ENCODE assay signal across 21 cellular contexts in the genomic region with DNA sequence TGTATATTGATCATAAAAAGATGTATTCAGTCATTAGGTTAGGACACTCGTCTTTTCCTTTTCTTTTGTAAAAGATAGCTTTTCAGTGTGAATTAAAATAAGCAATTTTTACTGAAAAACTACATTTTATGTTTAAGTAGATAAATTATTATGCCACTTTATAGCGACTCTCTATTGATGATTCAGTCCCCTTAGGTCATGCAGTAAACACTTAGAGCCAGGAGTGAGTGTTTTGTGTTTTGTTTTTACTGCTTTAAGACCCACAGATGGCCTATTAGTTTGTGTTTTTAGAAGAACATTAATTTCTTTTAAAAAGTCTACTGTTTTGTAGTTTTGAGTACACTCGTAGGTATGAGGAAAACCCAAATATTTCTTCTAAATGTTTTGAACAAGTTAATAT.
DNase-seq lines count a peak whose midpoint lies in the region; ATAC-seq and TF ChIP-seq lines count a peak whose summit lies in the region.
"Had no signal": no experiment of that assay in that cellular context is flagged by ENCODE, and none has a peak within 500 bp of the region (broad histone marks: within the 10 kb centered on the region; RNA-seq: fewer than 3 reads in every experiment).

No MANE protein-coding gene starts in this region.

- H3K9me3 Mint-ChIP-seq in H9, result peaks cover 7 to 10% of the 10 kb centered on the region in 2 experiments

- H3K23me2 ChIP-seq in H9 (ENCODE audit: insufficient read length, low read depth, low read length, poor library complexity, severe bottlenecking), result no peaks in the 10 kb centered on the region

- no peak overlapping the region for H3K4ac ChIP-seq in H9 (ENCODE audit: low read depth, low read length)

- no peak overlapping the region for H4K8ac ChIP-seq in H9 (replicated peaks; ENCODE audit: insufficient read length, low read depth, low read length)

- no peaks in the 10 kb centered on the region for H4K20me1 ChIP-seq in H9 (ENCODE audit: control insufficient read depth, insufficient read depth, insufficient read length)
- H4K20me1 ChIP-seq in smooth muscle cell (ENCODE audit: low read depth), result peaks cover 32% of the 10 kb centered on the region

- H2BK20ac ChIP-seq in H9 (ENCODE audit: low read depth, low read length, poor library complexity, severe bottlenecking), result no peak overlapping the region

- H4K5ac ChIP-seq in H9 (ENCODE audit: insufficient read length, low read depth, low read length), result no peak overlapping the region

- DNase-seq in H9 (no peak), smooth muscle cell (lab: John Stamatoyannopoulos, UW; ENCODE audit: unreplicated experiment) (no peak), DMS153 (lab: John Stamatoyannopoulos, UW) (no peak), NCI-H1930 (lab: John Stamatoyannopoulos, UW) (no peak)
- DNase-seq in stimulated activated CD4-positive, alpha-beta T cell treated with anti-CD3 and anti-CD28 coated beads, Interleukin-4, amount 100 ng/mL, for 4 hours, result no peak
- DNase-seq: activated CD4-positive, CD25-positive, alpha-beta regulatory T cell; activated CD8-positive, alpha-beta memory T cell treated with anti-CD3 and anti-CD28 coated beads for 24 hours; activated naive CD8-positive, alpha-beta T cell treated with anti-CD3 and anti-CD28 coated beads for 36 hours; heart left ventricle; NCI-H1436 treated with DMSO at 0.1 percent for 48 hours; NCI-H2171 treated with DMSO at 0.1 percent for 48 hours; NCI-H774; SIG-M5; stimulated activated naive CD8-positive, alpha-beta T cell treated with anti-CD3 and anti-CD28 coated beads, Interleukin-15, Interleukin-2, amounts not matched to agents 100 U/mL and 50 U/mL, for 24 hours; T-helper 2 cell; upper lobe of right lung had no signal

- H2BK5ac ChIP-seq in H9 (ENCODE audit: insufficient read length, low read length), result no peak overlapping the region

- H3K9me3 ChIP-seq in H9 (ENCODE audit: control insufficient read depth, low read depth, low read length) (no peaks in the 10 kb centered on the region), iPS-18a (ENCODE audit: control insufficient read depth, low read depth, low read length) (no peaks in the 10 kb centered on the region), smooth muscle cell (replicated peaks; ENCODE audit: low read depth) (no peaks in the 10 kb centered on the region)
- H3K9me3 ChIP-seq: heart left ventricle, upper lobe of right lung had no signal

- no peak overlapping the region for H2BK12ac ChIP-seq in H9 (ENCODE audit: insufficient read length, low read depth, low read length)

- H3K4me3 ChIP-seq in iPS-18a (ENCODE audit: low read length) (peak overlapping the region; percentile 11), smooth muscle cell (no peak overlapping the region)
- H3K4me3 ChIP-seq: heart left ventricle, upper lobe of right lung had no signal

- H3K4me1 Mint-ChIP-seq in H9, result peaks cover 47 to 54% of the 10 kb centered on the region in 2 experiments
- H3K4me1 Mint-ChIP-seq: activated naive CD8-positive, alpha-beta T cell treated with anti-CD3 and anti-CD28 coated beads for 36 hours; memory B cell had no signal

- no peak overlapping the region for H2BK120ac ChIP-seq in H9 (ENCODE audit: low read depth, low read length, poor library complexity, severe bottlenecking)

- no CpG with 5 or more reads among the region's 3 CpGs for WGBS in H9 (ENCODE audit: extremely low coverage, insufficient read length, low lambda C conversion rate)
- 56% methylated on average over 3 of the region's 3 CpGs for WGBS in smooth muscle cell (ENCODE audit: low lambda C conversion rate)

- H3K56ac ChIP-seq in H9 (ENCODE audit: insufficient read length, low read depth, low read length), result no peak overlapping the region

- TF ChIP-seq CTCF in H9 (conservative IDR thresholded peaks at IDR 0.05), result no peak
- TF ChIP-seq CTCF in smooth muscle cell (IDR thresholded peaks at IDR 0.05; ENCODE audit: borderline replicate concordance, insufficient read depth, poor library complexity, severe bottlenecking), result no peak

- H3K4me2 ChIP-seq in H9 (ENCODE audit: insufficient read depth, insufficient read length, low read length) (no peak overlapping the region), smooth muscle cell (peak overlapping the region; percentile 8)

- H3K27ac ChIP-seq in H9 (ENCODE audit: insufficient read length, low read depth, low read length) (no peak overlapping the region), iPS-18a (ENCODE audit: low read length) (peak overlapping the region; percentile 13), smooth muscle cell (ENCODE audit: low read depth) (peak overlapping the region; percentile 69)
- H3K27ac ChIP-seq: upper lobe of right lung had no signal

- ATAC-seq in SK-N-SH treated with all-trans-retinoic acid at 6 μM for 48 hours (peak; percentile 40; the same call in 1 of the 3 replicates), GM19351 (IDR thresholded peaks at IDR 0.05; ENCODE audit: unreplicated experiment) (no peak)
- ATAC-seq: HCT116; heart left ventricle; stimulated activated naive CD8-positive, alpha-beta T cell treated with anti-CD3 and anti-CD28 coated beads, Interleukin-15, Interleukin-2, amounts not matched to agents 100 U/mL and 50 U/mL, for 24 hours; upper lobe of right lung had no signal

- H3K9ac ChIP-seq in H9 (ENCODE audit: extremely low read depth, insufficient read length, low read length) (no peak overlapping the region), iPS-18a (ENCODE audit: low read length) (peak overlapping the region; percentile 55), smooth muscle cell (ENCODE audit: low read depth) (peak overlapping the region; percentile 23)

- H3K18ac ChIP-seq in H9 (ENCODE audit: insufficient read length, low read depth, low read length), result no peak overlapping the region

- no peak overlapping the region for H3K23ac ChIP-seq in H9 (ENCODE audit: insufficient read length, low read depth, low read length)

- no peak overlapping the region for H3T11ph ChIP-seq in H9 (ENCODE audit: low read length)

- H2AK5ac ChIP-seq in H9 (ENCODE audit: insufficient read length, low read length), result no peak overlapping the region

- H3K36me3 Mint-ChIP-seq in H9 (ENCODE audit: insufficient read depth in 1 of 3, low read depth in 3 of 3), result peaks cover 11 to 18% (median 17%) of the 10 kb centered on the region in 3 experiments
- H3K36me3 Mint-ChIP-seq: activated naive CD8-positive, alpha-beta T cell treated with anti-CD3 and anti-CD28 coated beads for 36 hours; memory B cell had no signal

- H3K79me2 ChIP-seq in H9 (ENCODE audit: insufficient read depth, low read length) (no peaks in the 10 kb centered on the region), smooth muscle cell (ENCODE audit: low read depth) (peaks cover 88% of the 10 kb centered on the region)

- H2AFZ ChIP-seq in H9 (ENCODE audit: low read length), result no peak overlapping the region
- H2AFZ ChIP-seq in smooth muscle cell (ENCODE audit: low read depth), result no peak overlapping the region

- no peaks in the 10 kb centered on the region for H3K27me3 ChIP-seq in H9 (ENCODE audit: insufficient read depth, low read length)
- H3K27me3 ChIP-seq in iPS-18a (ENCODE audit: control insufficient read depth, insufficient read depth, low read length), result no peaks in the 10 kb centered on the region
- no peaks in the 10 kb centered on the region for H3K27me3 ChIP-seq in smooth muscle cell (ENCODE audit: low read depth)
- H3K27me3 ChIP-seq: heart left ventricle, upper lobe of right lung had no signal

- H3K4me1 ChIP-seq in H9 (ENCODE audit: insufficient read depth, low read length) (peaks cover 3% of the 10 kb centered on the region; the same call in 1 of the 2 replicates), iPS-18a (ENCODE audit: control insufficient read depth, low read depth, low read length) (peaks cover 48% of the 10 kb centered on the region), smooth muscle cell (ENCODE audit: low read depth) (peaks cover 39% of the 10 kb centered on the region)
- H3K4me1 ChIP-seq: upper lobe of right lung had no signal

- peaks cover 9% of the 10 kb centered on the region for H3F3A ChIP-seq in smooth muscle cell (ENCODE audit: low read depth)

- no peaks in the 10 kb centered on the region for H3K36me3 ChIP-seq in iPS-18a (ENCODE audit: control insufficient read depth, low read depth, low read length)
- peaks cover 5% of the 10 kb centered on the region for H3K36me3 ChIP-seq in smooth muscle cell (ENCODE audit: low read depth)
- H3K36me3 ChIP-seq: heart left ventricle, upper lobe of right lung had no signal

- no peak overlapping the region for H2BK15ac ChIP-seq in H9 (ENCODE audit: low read depth, low read length)

- H3K27me3 Mint-ChIP-seq in H9 (ENCODE audit: low read depth), result no peaks in the 10 kb centered on the region

- peak overlapping the region; percentile 46 to 89 (median 82); a peak in 5 of 7 replicates for H3K27ac Mint-ChIP-seq in H9
- H3K27ac Mint-ChIP-seq: activated naive CD8-positive, alpha-beta T cell treated with anti-CD3 and anti-CD28 coated beads for 36 hours; memory B cell had no signal

- peak overlapping the region in 1 of 2 experiments; percentile 8; a peak in 1 of 5 replicates for H3K4me3 Mint-ChIP-seq in H9
- H3K4me3 Mint-ChIP-seq: activated naive CD8-positive, alpha-beta T cell treated with anti-CD3 and anti-CD28 coated beads for 36 hours; memory B cell had no signal

- no peaks in the 10 kb centered on the region for H3K79me1 ChIP-seq in H9 (ENCODE audit: insufficient read depth, low read depth, low read length, poor library complexity, severe bottlenecking)

- H3K14ac ChIP-seq in H9 (ENCODE audit: insufficient read depth, low read length), result no peak overlapping the region

- H4K91ac ChIP-seq in H9 (ENCODE audit: insufficient read length, low read depth, low read length), result no peak overlapping the region

TF ChIP-seq in SK-N-SH treated with all-trans-retinoic acid at 6 μM for 48 hours, 23 proteins besides CTCF, POLR2A, EP300 and RAD21:
- no peak for TF ChIP-seq GLIS3 (CRISPR knock-in tag; IDR thresholded peaks at IDR 0.05)
- TF ChIP-seq RARB (CRISPR knock-in tag; IDR thresholded peaks at IDR 0.05), result no peak
- no peak for TF ChIP-seq ZFP30 (CRISPR knock-in tag; IDR thresholded peaks at IDR 0.05)
